Comparison of ENCODE assay signal across 14 cellular contexts in genomic region chr7:18770154-18770807, GRCh38.
DNase-seq lines count a peak whose midpoint lies in the region; ATAC-seq, FAIRE-seq and TF ChIP-seq lines count a peak whose summit lies in the region.
"Had no signal": no experiment of that assay in that cellular context is flagged by ENCODE, and none has a peak within 500 bp of the region (broad histone marks: within the 10 kb centered on the region; RNA-seq: fewer than 3 reads in every experiment).

No MANE protein-coding gene starts in this region.

- TF ChIP-seq CTCF in mammary epithelial cell (conservative IDR thresholded peaks at IDR 0.05 in 1 of 2, IDR thresholded peaks at IDR 0.05 in 1 of 2; ENCODE audit: extremely low read depth in 1 of 2, insufficient read depth in 1 of 2, low read depth in 1 of 2, low read length in 2 of 2) (no peak), keratinocyte (optimal IDR thresholded peaks at IDR 0.05 in 1 of 3, IDR thresholded peaks at IDR 0.05 in 1 of 3, conservative IDR thresholded peaks at IDR 0.05 in 1 of 3; ENCODE audit: extremely low read depth in 1 of 3, insufficient read depth in 2 of 3, low read length in 3 of 3) (no peak), GM10248 (IDR thresholded peaks at IDR 0.05; ENCODE audit: control extremely low read depth, extremely low read depth, low read depth, missing control alignments) (no peak)

- H3K9me1 ChIP-seq in keratinocyte (ENCODE audit: control insufficient read depth, extremely low read depth, insufficient read depth, low read length), result no peaks in the 10 kb centered on the region

- H3K36me3 ChIP-seq in ACC112 (ENCODE audit: insufficient read depth, low read length) (no peaks in the 10 kb centered on the region), mammary epithelial cell (ENCODE audit: insufficient read depth, low read length) (no peaks in the 10 kb centered on the region), keratinocyte (ENCODE audit: control insufficient read depth in 2 of 2, extremely low read depth in 1 of 2, insufficient read depth in 2 of 2, low read length in 2 of 2) (no peaks in the 10 kb centered on the region)
- H3K36me3 ChIP-seq: tibial nerve had no signal

- dilution Hi-C loops in mammary epithelial cell (cut with HindIII; ENCODE audit: low sequenced_read_pairs), result no loop called here
- dilution Hi-C loops in keratinocyte (cut with MboI; ENCODE audit: extremely low pct_ligation_motif_present, low sequenced_read_pairs), result no loop called here

- CTCF ChIA-PET in mammary epithelial cell (lab: Charles Lee; ENCODE audit: low non-redundant PET) (no interaction called here), GM10248 (lab: Yijun Ruan, JAX) (interaction anchor here (1.2 to 1.5 kb wide), 3 partner anchors 10 to 14 kb away, joined by 3 to 4 read pairs (median 3); no protein-coding TSS in a partner anchor)

- peak; percentile 72 for FAIRE-seq in keratinocyte (lab: Jason Lieb, UNC)
- FAIRE-seq: TTC549 had no signal

- H2AFZ ChIP-seq in ACC112 (ENCODE audit: low read length, unreplicated experiment) (peak overlapping the region; percentile 59), mammary epithelial cell (ENCODE audit: low read depth, low read length) (peak overlapping the region; percentile 27), keratinocyte (ENCODE audit: control insufficient read depth, low read length) (no peak overlapping the region)

- H3K4me3 ChIP-seq in ACC112 (ENCODE audit: low read depth, low read length), result peak overlapping the region; percentile 2
- no peak overlapping the region for H3K4me3 ChIP-seq in mammary epithelial cell (replicated peaks in 1 of 3; ENCODE audit: insufficient read depth in 1 of 3, low read depth in 2 of 3, low read length in 3 of 3)
- H3K4me3 ChIP-seq in keratinocyte (ENCODE audit: control insufficient read depth in 2 of 3, extremely low read depth in 1 of 3, insufficient read depth in 2 of 3, low read depth in 1 of 3, low read length in 3 of 3), result no peak overlapping the region
- H3K4me3 ChIP-seq: tibial nerve had no signal

- H3K9ac ChIP-seq in mammary epithelial cell (ENCODE audit: insufficient read depth, low read length) (no peak overlapping the region), keratinocyte (ENCODE audit: control insufficient read depth, extremely low read depth, insufficient read depth, low read length) (no peak overlapping the region)

- H3K9me3 ChIP-seq in mammary epithelial cell (replicated peaks; ENCODE audit: insufficient read depth, low read length) (no peaks in the 10 kb centered on the region), keratinocyte (ENCODE audit: control insufficient read depth, low read depth, low read length) (no peaks in the 10 kb centered on the region)
- H3K9me3 ChIP-seq: tibial nerve had no signal

- H3K27ac ChIP-seq in ACC112 (ENCODE audit: low read depth, low read length) (peak overlapping the region; percentile 86), mammary epithelial cell (ENCODE audit: insufficient read depth, low read depth, low read length) (no peak overlapping the region), keratinocyte (ENCODE audit: control insufficient read depth, insufficient read depth, low read length) (no peak overlapping the region)
- H3K27ac ChIP-seq: tibial nerve had no signal

- ATAC-seq in HG02642 (IDR thresholded peaks at IDR 0.05; ENCODE audit: poor library complexity, unreplicated experiment), result no peak
- ATAC-seq in HG02981 (IDR thresholded peaks at IDR 0.05; ENCODE audit: unreplicated experiment), result no peak
- ATAC-seq: Panc1 had no signal

- BruUV-seq in mammary epithelial cell (replicated peaks; lab: Mats Ljungman, UMichigan), result no TSS peak

- 80% methylated on average over 7 of the region's 7 CpGs for WGBS in mammary epithelial cell (ENCODE audit: low coverage, missing lambda C conversion rate)

- H3K4me2 ChIP-seq in mammary epithelial cell (ENCODE audit: insufficient read depth, low read depth, low read length), result no peak overlapping the region
- no peak overlapping the region for H3K4me2 ChIP-seq in keratinocyte (ENCODE audit: control insufficient read depth, extremely low read depth, insufficient read depth, low read depth, low read length)

- POLR2A ChIA-PET in GM10248 (lab: Yijun Ruan, JAX), result no interaction called here

- H3K4me1 ChIP-seq in ACC112 (ENCODE audit: control insufficient read depth, insufficient read depth, low read length, unreplicated experiment), result peaks cover 48% of the 10 kb centered on the region
- peaks cover 17% of the 10 kb centered on the region for H3K4me1 ChIP-seq in mammary epithelial cell (ENCODE audit: insufficient read depth, low read length)
- peaks cover 21% of the 10 kb centered on the region for H3K4me1 ChIP-seq in keratinocyte (ENCODE audit: control insufficient read depth, extremely low read depth, insufficient read depth, low read length)
- H3K4me1 ChIP-seq: tibial nerve had no signal

- peak; percentile 76 for DNase-seq in HT1080 (ENCODE audit: low read depth)
- peak; percentile 60 for DNase-seq in mammary epithelial cell
- DNase-seq in keratinocyte (ENCODE audit: low read depth, low spot score), result no peak
- DNase-seq in posterior cingulate gyrus, result no peak
- DNase-seq in GM10248 (ENCODE audit: extremely low spot score), result no peak
- DNase-seq: ACHN; activated naive CD8-positive, alpha-beta T cell treated with anti-CD3 and anti-CD28 coated beads, Interleukin-2, amount 10 ng/mL, durations not matched to agents 7 days and 5 days; effector CD8-positive, alpha-beta T cell had no signal

- in situ Hi-C loops in mammary epithelial cell (cut with MboI; ENCODE audit: low sequenced_read_pairs in 2 of 2), result no loop called here

- H3K79me2 ChIP-seq in ACC112 (ENCODE audit: control insufficient read depth, insufficient read depth, low read length, unreplicated experiment) (no peaks in the 10 kb centered on the region), mammary epithelial cell (ENCODE audit: insufficient read depth, low read length) (no peaks in the 10 kb centered on the region), keratinocyte (ENCODE audit: control insufficient read depth, insufficient read depth, low read length) (no peaks in the 10 kb centered on the region)

- intact Hi-C loops in mammary epithelial cell (cut with micrococcal nuclease) (no loop called here), posterior cingulate gyrus (cut with DNase I) (no loop called here)

- no peaks in the 10 kb centered on the region for H4K20me1 ChIP-seq in mammary epithelial cell (ENCODE audit: insufficient read depth, low read length)
- H4K20me1 ChIP-seq in keratinocyte (ENCODE audit: control insufficient read depth, extremely low read depth, insufficient read depth, low read length), result no peaks in the 10 kb centered on the region

- H3K27me3 ChIP-seq in ACC112 (ENCODE audit: insufficient read depth, low read length), result no peaks in the 10 kb centered on the region
- H3K27me3 ChIP-seq in mammary epithelial cell (ENCODE audit: insufficient read depth, low read length), result no peaks in the 10 kb centered on the region
- H3K27me3 ChIP-seq in keratinocyte (ENCODE audit: control insufficient read depth, extremely low read depth, insufficient read depth, low read length), result no peaks in the 10 kb centered on the region
- H3K27me3 ChIP-seq: tibial nerve had no signal

Comparison
In these comparisons a context has a peak if more than half of its experiments do, and no peak if none do; other contexts are left out.
1. DNase-seq: peak in HT1080 (single experiment) and mammary epithelial cell (single experiment); none in keratinocyte (single experiment), posterior cingulate gyrus (0 of 10) and GM10248 (single experiment).